Comparison of ENCODE assay signal across 20 cellular contexts in genomic region chr14:20219033-20219432, GRCh38. TPM values are rescaled to one million over a fixed set of nuclear protein-coding genes. Genes with fewer than 3 reads are reported as not detected.
"Had no signal": no experiment of that assay in that cellular context is flagged by ENCODE, and none has a peak within 500 bp of the region (broad histone marks: within the 10 kb centered on the region; RNA-seq: fewer than 3 reads in every experiment).

No MANE protein-coding gene starts in this region.

- H3K9me3 Mint-ChIP-seq: activated T-helper 2 cell treated with anti-CD3 and anti-CD28 coated beads, Interferon-gamma antibody, Interleukin-2, Interleukin-4, amounts not matched to agents 10 μg/mL and 5 μg/mL and 100 μg/mL, durations not matched to agents 14 hours and 24 hours and 36 hours; stimulated activated naive CD8-positive, alpha-beta T cell treated with anti-CD3 and anti-CD28 coated beads, Interleukin-15, Interleukin-2, amounts not matched to agents 100 ng/mL and 50 ng/mL, for 24 hours had no signal

- H3K27ac ChIP-seq: adrenal gland, colonic mucosa, esophagus squamous epithelium, gastroesophageal sphincter, thoracic aorta, WERI-Rb-1 had no signal

- H3K4me3 ChIP-seq: adrenal gland, colonic mucosa, esophagus squamous epithelium, gastroesophageal sphincter, thoracic aorta had no signal

- DNase-seq: activated CD4-positive, alpha-beta T cell treated with anti-CD3 and anti-CD28 coated beads for 4 hours; activated naive CD4-positive, alpha-beta T cell treated with anti-CD3 and anti-CD28 coated beads, Interleukin-2, amount 50 U/mL, for 16 hours; adrenal gland; colonic mucosa; esophagus squamous epithelium; kidney; left ventricle myocardium superior; mesendoderm; stimulated activated CD4-positive, alpha-beta T cell treated with anti-CD3 and anti-CD28 coated beads, Interleukin-4, amount 100 ng/mL, for 1 hour; stimulated activated CD8-positive, alpha-beta memory T cell treated with anti-CD3 and anti-CD28 coated beads, Interleukin-4, amount 100 ng/mL, for 48 hours; WERI-Rb-1 had no signal

- ATAC-seq: gastroesophageal sphincter, left ventricle myocardium superior had no signal

- H3K36me3 ChIP-seq: adrenal gland, colonic mucosa, esophagus squamous epithelium, gastroesophageal sphincter, thoracic aorta, WERI-Rb-1 had no signal

- H3K4me1 ChIP-seq: adrenal gland, colonic mucosa, esophagus squamous epithelium, gastroesophageal sphincter had no signal

- H3K9me3 ChIP-seq: adrenal gland, colonic mucosa, esophagus squamous epithelium, gastroesophageal sphincter, thoracic aorta had no signal

- H3K27ac Mint-ChIP-seq: activated T-helper 2 cell treated with anti-CD3 and anti-CD28 coated beads, Interferon-gamma antibody, Interleukin-2, Interleukin-4, amounts not matched to agents 10 μg/mL and 5 μg/mL and 100 μg/mL, durations not matched to agents 14 hours and 24 hours and 36 hours; stimulated activated naive CD8-positive, alpha-beta T cell treated with anti-CD3 and anti-CD28 coated beads, Interleukin-15, Interleukin-2, amounts not matched to agents 100 ng/mL and 50 ng/mL, for 24 hours had no signal

- H3K4me3 Mint-ChIP-seq: stimulated activated naive CD8-positive, alpha-beta T cell treated with anti-CD3 and anti-CD28 coated beads, Interleukin-15, Interleukin-2, amounts not matched to agents 100 ng/mL and 50 ng/mL, for 24 hours had no signal

- H3K27me3 ChIP-seq: adrenal gland, colonic mucosa, esophagus squamous epithelium had no signal

RNA-seq across cellular contexts. Expression of gene OR11H6, which starts 4.5 kb away (rescaled TPM):
- total RNA-seq: activated T-helper 2 cell treated with anti-CD3 and anti-CD28 coated beads, Interferon-gamma antibody, Interleukin-2, Interleukin-4, amounts not matched to agents 10 μg/mL and 5 μg/mL and 100 μg/mL, durations not matched to agents 14 hours and 24 hours and 36 hours; adrenal gland; cardiac septum; colonic mucosa; esophagus squamous epithelium; gastroesophageal sphincter; kidney; left ventricle myocardium superior; osteocyte; pulmonary artery endothelial cell; thoracic aorta; urinary bladder had no signal
- polyA plus RNA-seq: adrenal gland, neural cell, urinary bladder had no signal

RNA-seq across cellular contexts. Expression of gene OR11H7, which starts 9.7 kb away (rescaled TPM):
- total RNA-seq: activated T-helper 2 cell treated with anti-CD3 and anti-CD28 coated beads, Interferon-gamma antibody, Interleukin-2, Interleukin-4, amounts not matched to agents 10 μg/mL and 5 μg/mL and 100 μg/mL, durations not matched to agents 14 hours and 24 hours and 36 hours; adrenal gland; cardiac septum; colonic mucosa; esophagus squamous epithelium; kidney; left ventricle myocardium superior; osteocyte; pulmonary artery endothelial cell; thoracic aorta; urinary bladder had no signal
- polyA plus RNA-seq: adrenal gland, neural cell, urinary bladder had no signal

RNA-seq across cellular contexts. Expression of gene OR11H4, which starts 20.1 kb away (rescaled TPM):
- total RNA-seq: activated T-helper 2 cell treated with anti-CD3 and anti-CD28 coated beads, Interferon-gamma antibody, Interleukin-2, Interleukin-4, amounts not matched to agents 10 μg/mL and 5 μg/mL and 100 μg/mL, durations not matched to agents 14 hours and 24 hours and 36 hours; adrenal gland; cardiac septum; colonic mucosa; esophagus squamous epithelium; gastroesophageal sphincter; kidney; left ventricle myocardium superior; osteocyte; pulmonary artery endothelial cell; thoracic aorta; urinary bladder had no signal
- polyA plus RNA-seq: adrenal gland, neural cell, urinary bladder had no signal

RNA-seq across cellular contexts. Expression of gene OR11G2, which starts 28.3 kb away (rescaled TPM):
- total RNA-seq: activated T-helper 2 cell treated with anti-CD3 and anti-CD28 coated beads, Interferon-gamma antibody, Interleukin-2, Interleukin-4, amounts not matched to agents 10 μg/mL and 5 μg/mL and 100 μg/mL, durations not matched to agents 14 hours and 24 hours and 36 hours; adrenal gland; cardiac septum; colonic mucosa; esophagus squamous epithelium; gastroesophageal sphincter; kidney; left ventricle myocardium superior; osteocyte; pulmonary artery endothelial cell; thoracic aorta; urinary bladder had no signal
- polyA plus RNA-seq: adrenal gland, neural cell, urinary bladder had no signal
